1 cellular context compared by ENCODE assay signal in the genomic region with DNA sequence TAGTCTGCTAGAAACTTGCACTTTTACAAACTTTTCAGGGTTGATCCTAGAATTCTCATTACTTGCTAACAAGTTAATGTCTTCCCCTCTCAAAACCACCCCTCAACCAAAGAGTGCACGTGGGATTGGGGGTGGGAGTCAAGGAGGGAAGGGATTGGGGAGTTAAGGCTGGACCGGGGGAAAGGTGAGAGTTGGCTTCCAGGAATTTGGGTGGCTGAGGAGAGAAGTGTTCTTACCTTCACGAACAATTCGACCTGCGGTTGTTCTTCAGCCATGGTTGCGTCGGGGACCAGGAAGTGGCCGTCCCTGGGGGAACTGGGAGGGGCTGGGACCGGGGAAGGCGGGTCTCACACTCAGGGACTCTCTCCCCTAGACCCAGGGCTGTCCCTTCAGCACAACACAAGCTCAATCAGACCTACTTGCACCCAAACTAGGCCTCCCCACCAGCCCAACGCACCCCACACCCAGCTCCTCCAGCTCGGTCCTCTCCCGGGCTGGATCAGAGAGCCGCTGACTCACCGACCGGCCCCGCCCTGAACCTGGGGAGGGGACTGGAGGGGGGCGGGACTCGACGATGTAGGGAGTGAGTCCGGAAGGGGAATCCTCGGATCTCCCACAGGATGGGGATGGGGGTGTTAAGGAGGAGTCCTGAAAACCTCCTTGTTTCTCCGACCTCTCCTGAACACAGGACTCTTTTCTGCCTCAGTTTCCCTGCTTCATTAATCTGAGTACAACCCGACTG.
A peak's percentile ranks its signal among the peaks of the same experiment; 100 is the strongest.
TF ChIP-seq lines count a peak whose summit lies in the region.

A gene (minus strand): TSS at position 505 of the 742 bp plus-strand sequence. CDS start 230 bp downstream, at position 275.

TF ChIP-seq in HepG2, 621 proteins besides CTCF, POLR2A, EP300 and RAD21 (continued from another document and continues in another):
- TF ChIP-seq, protein P1, sequence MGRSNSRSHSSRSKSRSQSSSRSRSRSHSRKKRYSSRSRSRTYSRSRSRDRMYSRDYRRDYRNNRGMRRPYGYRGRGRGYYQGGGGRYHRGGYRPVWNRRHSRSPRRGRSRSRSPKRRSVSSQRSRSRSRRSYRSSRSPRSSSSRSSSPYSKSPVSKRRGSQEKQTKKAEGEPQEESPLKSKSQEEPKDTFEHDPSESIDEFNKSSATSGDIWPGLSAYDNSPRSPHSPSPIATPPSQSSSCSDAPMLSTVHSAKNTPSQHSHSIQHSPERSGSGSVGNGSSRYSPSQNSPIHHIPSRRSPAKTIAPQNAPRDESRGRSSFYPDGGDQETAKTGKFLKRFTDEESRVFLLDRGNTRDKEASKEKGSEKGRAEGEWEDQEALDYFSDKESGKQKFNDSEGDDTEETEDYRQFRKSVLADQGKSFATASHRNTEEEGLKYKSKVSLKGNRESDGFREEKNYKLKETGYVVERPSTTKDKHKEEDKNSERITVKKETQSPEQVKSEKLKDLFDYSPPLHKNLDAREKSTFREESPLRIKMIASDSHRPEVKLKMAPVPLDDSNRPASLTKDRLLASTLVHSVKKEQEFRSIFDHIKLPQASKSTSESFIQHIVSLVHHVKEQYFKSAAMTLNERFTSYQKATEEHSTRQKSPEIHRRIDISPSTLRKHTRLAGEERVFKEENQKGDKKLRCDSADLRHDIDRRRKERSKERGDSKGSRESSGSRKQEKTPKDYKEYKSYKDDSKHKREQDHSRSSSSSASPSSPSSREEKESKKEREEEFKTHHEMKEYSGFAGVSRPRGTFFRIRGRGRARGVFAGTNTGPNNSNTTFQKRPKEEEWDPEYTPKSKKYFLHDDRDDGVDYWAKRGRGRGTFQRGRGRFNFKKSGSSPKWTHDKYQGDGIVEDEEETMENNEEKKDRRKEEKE (IDR thresholded peaks at IDR 0.05): no peak
- TF ChIP-seq ZNF350 (CRISPR knock-in tag; IDR thresholded peaks at IDR 0.05; ENCODE audit: borderline replicate concordance, low read depth) (peak; percentile 70), MED8 (CRISPR knock-in tag; IDR thresholded peaks at IDR 0.05; ENCODE audit: insufficient replicate concordance) (peak; percentile 69), ATF7-NPFF (CRISPR knock-in tag; IDR thresholded peaks at IDR 0.05; ENCODE audit: low read depth) (peak; percentile 25; the same call in 1 of the 2 replicates), NCOA1 (CRISPR knock-in tag; IDR thresholded peaks at IDR 0.05) (peak; percentile 95), IRF2 (CRISPR knock-in tag; IDR thresholded peaks at IDR 0.05) (peak; percentile 84; the same call in 1 of the 2 replicates), ZNF563 (CRISPR knock-in tag; IDR thresholded peaks at IDR 0.05) (peak; percentile 89; the same call in 1 of the 2 replicates), ZBTB3 (CRISPR knock-in tag; IDR thresholded peaks at IDR 0.05; ENCODE audit: borderline replicate concordance, low read depth) (no peak), GATAD2A (CRISPR knock-in tag; IDR thresholded peaks at IDR 0.05) (peak; percentile 73), ZNF589 (CRISPR knock-in tag; conservative IDR thresholded peaks at IDR 0.05) (peak; percentile 65; the same call in 1 of the 2 replicates), FIP1L1 (IDR thresholded peaks at IDR 0.05; ENCODE audit: borderline replicate concordance, insufficient read depth, low read depth, low read length) (peak; percentile 66; the same call in 1 of the 2 replicates), LCORL (IDR thresholded peaks at IDR 0.05) (no peak), LCORL (CRISPR knock-in tag; IDR thresholded peaks at IDR 0.05) (peak; percentile 89), ZC3H13 (CRISPR knock-in tag; IDR thresholded peaks at IDR 0.05) (peak; percentile 82), ZNF891 (CRISPR knock-in tag; IDR thresholded peaks at IDR 0.05) (peak; percentile 69), ZNF232 (CRISPR knock-in tag; IDR thresholded peaks at IDR 0.05; ENCODE audit: borderline replicate concordance) (peak; percentile 41; the same call in 1 of the 2 replicates), DMAP1 (CRISPR knock-in tag; IDR thresholded peaks at IDR 0.05) (peak; percentile 89), ZFP1 (CRISPR knock-in tag; IDR thresholded peaks at IDR 0.05) (0 out of 2 replicates have a peak, but pooled peaks have one; percentile 51), POGZ (CRISPR knock-in tag; IDR thresholded peaks at IDR 0.05) (peak; percentile 55; the same call in 1 of the 2 replicates), SMAD3 (CRISPR knock-in tag; IDR thresholded peaks at IDR 0.05) (peak; percentile 88), SP4 (CRISPR knock-in tag; IDR thresholded peaks at IDR 0.05) (peak; percentile 81), ZNF451 (CRISPR knock-in tag; IDR thresholded peaks at IDR 0.05) (no peak), ZNF335 (CRISPR knock-in tag; IDR thresholded peaks at IDR 0.05) (peak; percentile 89), KLF15 (CRISPR knock-in tag; IDR thresholded peaks at IDR 0.05; ENCODE audit: borderline replicate concordance) (no peak), MIER2 (CRISPR knock-in tag; IDR thresholded peaks at IDR 0.05) (0 out of 2 replicates have a peak, but pooled peaks have one; percentile 10), ZNF12 (CRISPR knock-in tag; IDR thresholded peaks at IDR 0.05) (no peak; the same call in 1 of the 2 replicates), KDM1A (CRISPR knock-in tag; IDR thresholded peaks at IDR 0.05) (peak; percentile 30; the same call in 1 of the 2 replicates), MLLT10 (CRISPR knock-in tag; IDR thresholded peaks at IDR 0.05) (peak; percentile 27; the same call in 1 of the 2 replicates), MXI1 (IDR thresholded peaks at IDR 0.05; ENCODE audit: borderline replicate concordance, low read depth, low read length) (0 out of 3 replicates have a peak, but pooled peaks have one; percentile 45)
- TF ChIP-seq, protein P2, sequence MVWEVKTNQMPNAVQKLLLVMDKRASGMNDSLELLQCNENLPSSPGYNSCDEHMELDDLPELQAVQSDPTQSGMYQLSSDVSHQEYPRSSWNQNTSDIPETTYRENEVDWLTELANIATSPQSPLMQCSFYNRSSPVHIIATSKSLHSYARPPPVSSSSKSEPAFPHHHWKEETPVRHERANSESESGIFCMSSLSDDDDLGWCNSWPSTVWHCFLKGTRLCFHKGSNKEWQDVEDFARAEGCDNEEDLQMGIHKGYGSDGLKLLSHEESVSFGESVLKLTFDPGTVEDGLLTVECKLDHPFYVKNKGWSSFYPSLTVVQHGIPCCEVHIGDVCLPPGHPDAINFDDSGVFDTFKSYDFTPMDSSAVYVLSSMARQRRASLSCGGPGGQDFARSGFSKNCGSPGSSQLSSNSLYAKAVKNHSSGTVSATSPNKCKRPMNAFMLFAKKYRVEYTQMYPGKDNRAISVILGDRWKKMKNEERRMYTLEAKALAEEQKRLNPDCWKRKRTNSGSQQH (CRISPR knock-in tag; IDR thresholded peaks at IDR 0.05; ENCODE audit: low read depth): peak; percentile 95
- TF ChIP-seq, protein P3, sequence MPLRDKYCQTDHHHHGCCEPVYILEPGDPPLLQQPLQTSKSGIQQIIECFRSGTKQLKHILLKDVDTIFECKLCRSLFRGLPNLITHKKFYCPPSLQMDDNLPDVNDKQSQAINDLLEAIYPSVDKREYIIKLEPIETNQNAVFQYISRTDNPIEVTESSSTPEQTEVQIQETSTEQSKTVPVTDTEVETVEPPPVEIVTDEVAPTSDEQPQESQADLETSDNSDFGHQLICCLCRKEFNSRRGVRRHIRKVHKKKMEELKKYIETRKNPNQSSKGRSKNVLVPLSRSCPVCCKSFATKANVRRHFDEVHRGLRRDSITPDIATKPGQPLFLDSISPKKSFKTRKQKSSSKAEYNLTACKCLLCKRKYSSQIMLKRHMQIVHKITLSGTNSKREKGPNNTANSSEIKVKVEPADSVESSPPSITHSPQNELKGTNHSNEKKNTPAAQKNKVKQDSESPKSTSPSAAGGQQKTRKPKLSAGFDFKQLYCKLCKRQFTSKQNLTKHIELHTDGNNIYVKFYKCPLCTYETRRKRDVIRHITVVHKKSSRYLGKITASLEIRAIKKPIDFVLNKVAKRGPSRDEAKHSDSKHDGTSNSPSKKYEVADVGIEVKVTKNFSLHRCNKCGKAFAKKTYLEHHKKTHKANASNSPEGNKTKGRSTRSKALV (CRISPR knock-in tag; IDR thresholded peaks at IDR 0.05): 0 out of 2 replicates have a peak, but pooled peaks have one; percentile 21
- TF ChIP-seq, protein P4, sequence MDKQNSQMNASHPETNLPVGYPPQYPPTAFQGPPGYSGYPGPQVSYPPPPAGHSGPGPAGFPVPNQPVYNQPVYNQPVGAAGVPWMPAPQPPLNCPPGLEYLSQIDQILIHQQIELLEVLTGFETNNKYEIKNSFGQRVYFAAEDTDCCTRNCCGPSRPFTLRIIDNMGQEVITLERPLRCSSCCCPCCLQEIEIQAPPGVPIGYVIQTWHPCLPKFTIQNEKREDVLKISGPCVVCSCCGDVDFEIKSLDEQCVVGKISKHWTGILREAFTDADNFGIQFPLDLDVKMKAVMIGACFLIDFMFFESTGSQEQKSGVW (CRISPR knock-in tag; IDR thresholded peaks at IDR 0.05; ENCODE audit: borderline replicate concordance): no peak
- TF ChIP-seq, protein P5, sequence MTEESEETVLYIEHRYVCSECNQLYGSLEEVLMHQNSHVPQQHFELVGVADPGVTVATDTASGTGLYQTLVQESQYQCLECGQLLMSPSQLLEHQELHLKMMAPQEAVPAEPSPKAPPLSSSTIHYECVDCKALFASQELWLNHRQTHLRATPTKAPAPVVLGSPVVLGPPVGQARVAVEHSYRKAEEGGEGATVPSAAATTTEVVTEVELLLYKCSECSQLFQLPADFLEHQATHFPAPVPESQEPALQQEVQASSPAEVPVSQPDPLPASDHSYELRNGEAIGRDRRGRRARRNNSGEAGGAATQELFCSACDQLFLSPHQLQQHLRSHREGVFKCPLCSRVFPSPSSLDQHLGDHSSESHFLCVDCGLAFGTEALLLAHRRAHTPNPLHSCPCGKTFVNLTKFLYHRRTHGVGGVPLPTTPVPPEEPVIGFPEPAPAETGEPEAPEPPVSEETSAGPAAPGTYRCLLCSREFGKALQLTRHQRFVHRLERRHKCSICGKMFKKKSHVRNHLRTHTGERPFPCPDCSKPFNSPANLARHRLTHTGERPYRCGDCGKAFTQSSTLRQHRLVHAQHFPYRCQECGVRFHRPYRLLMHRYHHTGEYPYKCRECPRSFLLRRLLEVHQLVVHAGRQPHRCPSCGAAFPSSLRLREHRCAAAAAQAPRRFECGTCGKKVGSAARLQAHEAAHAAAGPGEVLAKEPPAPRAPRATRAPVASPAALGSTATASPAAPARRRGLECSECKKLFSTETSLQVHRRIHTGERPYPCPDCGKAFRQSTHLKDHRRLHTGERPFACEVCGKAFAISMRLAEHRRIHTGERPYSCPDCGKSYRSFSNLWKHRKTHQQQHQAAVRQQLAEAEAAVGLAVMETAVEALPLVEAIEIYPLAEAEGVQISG (CRISPR knock-in tag; IDR thresholded peaks at IDR 0.05): peak; percentile 60
- TF ChIP-seq, protein P6, sequence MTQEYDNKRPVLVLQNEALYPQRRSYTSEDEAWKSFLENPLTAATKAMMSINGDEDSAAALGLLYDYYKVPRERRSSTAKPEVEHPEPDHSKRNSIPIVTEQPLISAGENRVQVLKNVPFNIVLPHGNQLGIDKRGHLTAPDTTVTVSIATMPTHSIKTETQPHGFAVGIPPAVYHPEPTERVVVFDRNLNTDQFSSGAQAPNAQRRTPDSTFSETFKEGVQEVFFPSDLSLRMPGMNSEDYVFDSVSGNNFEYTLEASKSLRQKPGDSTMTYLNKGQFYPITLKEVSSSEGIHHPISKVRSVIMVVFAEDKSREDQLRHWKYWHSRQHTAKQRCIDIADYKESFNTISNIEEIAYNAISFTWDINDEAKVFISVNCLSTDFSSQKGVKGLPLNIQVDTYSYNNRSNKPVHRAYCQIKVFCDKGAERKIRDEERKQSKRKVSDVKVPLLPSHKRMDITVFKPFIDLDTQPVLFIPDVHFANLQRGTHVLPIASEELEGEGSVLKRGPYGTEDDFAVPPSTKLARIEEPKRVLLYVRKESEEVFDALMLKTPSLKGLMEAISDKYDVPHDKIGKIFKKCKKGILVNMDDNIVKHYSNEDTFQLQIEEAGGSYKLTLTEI (CRISPR knock-in tag; conservative IDR thresholded peaks at IDR 0.05): no peak
- TF ChIP-seq, protein P7, sequence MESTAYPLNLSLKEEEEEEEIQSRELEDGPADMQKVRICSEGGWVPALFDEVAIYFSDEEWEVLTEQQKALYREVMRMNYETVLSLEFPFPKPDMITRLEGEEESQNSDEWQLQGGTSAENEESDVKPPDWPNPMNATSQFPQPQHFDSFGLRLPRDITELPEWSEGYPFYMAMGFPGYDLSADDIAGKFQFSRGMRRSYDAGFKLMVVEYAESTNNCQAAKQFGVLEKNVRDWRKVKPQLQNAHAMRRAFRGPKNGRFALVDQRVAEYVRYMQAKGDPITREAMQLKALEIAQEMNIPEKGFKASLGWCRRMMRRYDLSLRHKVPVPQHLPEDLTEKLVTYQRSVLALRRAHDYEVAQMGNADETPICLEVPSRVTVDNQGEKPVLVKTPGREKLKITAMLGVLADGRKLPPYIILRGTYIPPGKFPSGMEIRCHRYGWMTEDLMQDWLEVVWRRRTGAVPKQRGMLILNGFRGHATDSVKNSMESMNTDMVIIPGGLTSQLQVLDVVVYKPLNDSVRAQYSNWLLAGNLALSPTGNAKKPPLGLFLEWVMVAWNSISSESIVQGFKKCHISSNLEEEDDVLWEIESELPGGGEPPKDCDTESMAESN (CRISPR knock-in tag; conservative IDR thresholded peaks at IDR 0.05): peak; percentile 45; the same call in 1 of the 2 replicates
- TF ChIP-seq, protein P8, sequence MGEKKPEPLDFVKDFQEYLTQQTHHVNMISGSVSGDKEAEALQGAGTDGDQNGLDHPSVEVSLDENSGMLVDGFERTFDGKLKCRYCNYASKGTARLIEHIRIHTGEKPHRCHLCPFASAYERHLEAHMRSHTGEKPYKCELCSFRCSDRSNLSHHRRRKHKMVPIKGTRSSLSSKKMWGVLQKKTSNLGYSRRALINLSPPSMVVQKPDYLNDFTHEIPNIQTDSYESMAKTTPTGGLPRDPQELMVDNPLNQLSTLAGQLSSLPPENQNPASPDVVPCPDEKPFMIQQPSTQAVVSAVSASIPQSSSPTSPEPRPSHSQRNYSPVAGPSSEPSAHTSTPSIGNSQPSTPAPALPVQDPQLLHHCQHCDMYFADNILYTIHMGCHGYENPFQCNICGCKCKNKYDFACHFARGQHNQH (CRISPR knock-in tag; IDR thresholded peaks at IDR 0.05): peak; percentile 94
- TF ChIP-seq, protein P9, sequence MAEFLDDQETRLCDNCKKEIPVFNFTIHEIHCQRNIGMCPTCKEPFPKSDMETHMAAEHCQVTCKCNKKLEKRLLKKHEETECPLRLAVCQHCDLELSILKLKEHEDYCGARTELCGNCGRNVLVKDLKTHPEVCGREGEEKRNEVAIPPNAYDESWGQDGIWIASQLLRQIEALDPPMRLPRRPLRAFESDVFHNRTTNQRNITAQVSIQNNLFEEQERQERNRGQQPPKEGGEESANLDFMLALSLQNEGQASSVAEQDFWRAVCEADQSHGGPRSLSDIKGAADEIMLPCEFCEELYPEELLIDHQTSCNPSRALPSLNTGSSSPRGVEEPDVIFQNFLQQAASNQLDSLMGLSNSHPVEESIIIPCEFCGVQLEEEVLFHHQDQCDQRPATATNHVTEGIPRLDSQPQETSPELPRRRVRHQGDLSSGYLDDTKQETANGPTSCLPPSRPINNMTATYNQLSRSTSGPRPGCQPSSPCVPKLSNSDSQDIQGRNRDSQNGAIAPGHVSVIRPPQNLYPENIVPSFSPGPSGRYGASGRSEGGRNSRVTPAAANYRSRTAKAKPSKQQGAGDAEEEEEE (CRISPR knock-in tag; IDR thresholded peaks at IDR 0.05; ENCODE audit: borderline replicate concordance): no peak
